In the genomic region with DNA sequence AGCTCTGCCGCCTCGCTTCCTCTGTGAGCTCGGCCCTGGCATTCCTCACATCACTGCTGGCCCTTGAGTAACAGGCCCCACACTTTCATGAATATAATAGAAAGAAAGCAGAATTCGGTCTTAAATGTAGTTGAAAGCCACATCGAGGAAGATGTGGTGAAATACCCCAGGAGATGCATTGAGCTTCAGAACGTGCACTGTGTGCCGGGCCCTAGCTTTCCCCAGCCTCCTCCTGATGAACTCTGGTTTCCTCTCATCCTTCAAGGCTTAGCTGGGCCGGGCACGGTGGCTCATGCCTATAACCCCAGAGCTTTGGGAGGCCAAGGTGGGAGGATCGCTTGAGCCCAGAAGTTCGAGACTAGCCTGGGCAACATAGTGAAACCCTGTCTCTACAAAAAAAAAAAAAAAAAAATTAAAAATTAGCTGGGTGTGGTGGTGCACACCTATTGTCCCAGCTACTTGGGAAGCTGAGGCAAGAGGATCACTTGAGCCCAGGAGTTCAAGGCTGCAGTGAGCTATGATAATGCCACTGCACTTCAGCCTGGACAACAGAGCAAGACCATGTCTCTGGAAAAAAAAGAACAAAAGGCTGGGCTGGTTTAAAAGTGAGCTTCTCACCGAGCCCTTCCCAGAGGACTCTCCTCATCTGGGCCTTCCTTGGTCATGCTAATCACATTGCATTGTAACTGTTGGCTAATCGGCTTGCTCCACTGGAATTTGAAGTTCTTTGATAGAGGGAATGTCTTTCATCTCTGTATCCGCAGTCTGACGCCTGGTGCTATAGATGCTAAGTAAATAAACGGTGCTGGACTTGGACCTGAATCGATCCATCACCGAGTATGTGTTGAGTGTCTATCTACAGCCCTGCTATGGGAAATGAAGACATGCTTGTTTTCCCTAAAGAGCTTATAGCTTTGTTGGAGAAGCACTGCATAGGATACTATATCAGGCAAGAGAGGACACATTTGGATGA, we compare ENCODE assay signal across 1 cellular context.
A peak's percentile ranks its signal among the peaks of the same experiment; 100 is the strongest.
TF ChIP-seq lines count a peak whose summit lies in the region.

No MANE protein-coding gene starts in this region.

TF ChIP-seq in HepG2, 621 proteins besides CTCF, POLR2A, EP300 and RAD21 (continued from another document and continues in another):
- TF ChIP-seq, protein P1, sequence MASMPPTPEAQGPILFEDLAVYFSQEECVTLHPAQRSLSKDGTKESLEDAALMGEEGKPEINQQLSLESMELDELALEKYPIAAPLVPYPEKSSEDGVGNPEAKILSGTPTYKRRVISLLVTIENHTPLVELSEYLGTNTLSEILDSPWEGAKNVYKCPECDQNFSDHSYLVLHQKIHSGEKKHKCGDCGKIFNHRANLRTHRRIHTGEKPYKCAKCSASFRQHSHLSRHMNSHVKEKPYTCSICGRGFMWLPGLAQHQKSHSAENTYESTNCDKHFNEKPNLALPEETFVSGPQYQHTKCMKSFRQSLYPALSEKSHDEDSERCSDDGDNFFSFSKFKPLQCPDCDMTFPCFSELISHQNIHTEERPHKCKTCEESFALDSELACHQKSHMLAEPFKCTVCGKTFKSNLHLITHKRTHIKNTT (CRISPR knock-in tag; IDR thresholded peaks at IDR 0.05), result no peak
- TF ChIP-seq ZSCAN25 (CRISPR knock-in tag; IDR thresholded peaks at IDR 0.05), result peak; percentile 93
- TF ChIP-seq, protein P2, sequence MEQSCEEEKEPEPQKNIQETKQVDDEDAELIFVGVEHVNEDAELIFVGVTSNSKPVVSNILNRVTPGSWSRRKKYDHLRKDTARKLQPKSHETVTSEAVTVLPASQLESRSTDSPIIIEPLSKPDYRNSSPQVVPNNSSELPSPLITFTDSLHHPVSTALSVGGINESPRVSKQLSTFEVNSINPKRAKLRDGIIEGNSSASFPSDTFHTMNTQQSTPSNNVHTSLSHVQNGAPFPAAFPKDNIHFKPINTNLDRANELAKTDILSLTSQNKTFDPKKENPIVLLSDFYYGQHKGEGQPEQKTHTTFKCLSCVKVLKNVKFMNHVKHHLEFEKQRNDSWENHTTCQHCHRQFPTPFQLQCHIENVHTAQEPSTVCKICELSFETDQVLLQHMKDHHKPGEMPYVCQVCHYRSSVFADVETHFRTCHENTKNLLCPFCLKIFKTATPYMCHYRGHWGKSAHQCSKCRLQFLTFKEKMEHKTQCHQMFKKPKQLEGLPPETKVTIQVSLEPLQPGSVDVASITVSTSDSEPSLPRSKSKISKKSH (CRISPR knock-in tag; IDR thresholded peaks at IDR 0.05; ENCODE audit: borderline replicate concordance), result no peak
- no peak for TF ChIP-seq PCBP2 (optimal IDR thresholded peaks at IDR 0.05; ENCODE audit: low read depth, low read length, poor library complexity, severe bottlenecking)
- peak; percentile 96 for TF ChIP-seq ZNF703 (CRISPR knock-in tag; IDR thresholded peaks at IDR 0.05; ENCODE audit: borderline replicate concordance)
- TF ChIP-seq HMG20A (CRISPR knock-in tag; IDR thresholded peaks at IDR 0.05; ENCODE audit: borderline replicate concordance), result peak; percentile 100
- TF ChIP-seq, protein P3, sequence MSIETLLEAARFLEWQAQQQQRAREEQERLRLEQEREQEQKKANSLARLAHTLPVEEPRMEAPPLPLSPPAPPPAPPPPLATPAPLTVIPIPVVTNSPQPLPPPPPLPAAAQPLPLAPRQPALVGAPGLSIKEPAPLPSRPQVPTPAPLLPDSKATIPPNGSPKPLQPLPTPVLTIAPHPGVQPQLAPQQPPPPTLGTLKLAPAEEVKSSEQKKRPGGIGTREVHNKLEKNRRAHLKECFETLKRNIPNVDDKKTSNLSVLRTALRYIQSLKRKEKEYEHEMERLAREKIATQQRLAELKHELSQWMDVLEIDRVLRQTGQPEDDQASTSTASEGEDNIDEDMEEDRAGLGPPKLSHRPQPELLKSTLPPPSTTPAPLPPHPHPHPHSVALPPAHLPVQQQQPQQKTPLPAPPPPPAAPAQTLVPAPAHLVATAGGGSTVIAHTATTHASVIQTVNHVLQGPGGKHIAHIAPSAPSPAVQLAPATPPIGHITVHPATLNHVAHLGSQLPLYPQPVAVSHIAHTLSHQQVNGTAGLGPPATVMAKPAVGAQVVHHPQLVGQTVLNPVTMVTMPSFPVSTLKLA (IDR thresholded peaks at IDR 0.05), result peak; percentile 26; the same call in 1 of the 2 replicates
- peak; percentile 98 for TF ChIP-seq MEIS1 (CRISPR knock-in tag; IDR thresholded peaks at IDR 0.05; ENCODE audit: borderline replicate concordance)
- TF ChIP-seq, protein P4, sequence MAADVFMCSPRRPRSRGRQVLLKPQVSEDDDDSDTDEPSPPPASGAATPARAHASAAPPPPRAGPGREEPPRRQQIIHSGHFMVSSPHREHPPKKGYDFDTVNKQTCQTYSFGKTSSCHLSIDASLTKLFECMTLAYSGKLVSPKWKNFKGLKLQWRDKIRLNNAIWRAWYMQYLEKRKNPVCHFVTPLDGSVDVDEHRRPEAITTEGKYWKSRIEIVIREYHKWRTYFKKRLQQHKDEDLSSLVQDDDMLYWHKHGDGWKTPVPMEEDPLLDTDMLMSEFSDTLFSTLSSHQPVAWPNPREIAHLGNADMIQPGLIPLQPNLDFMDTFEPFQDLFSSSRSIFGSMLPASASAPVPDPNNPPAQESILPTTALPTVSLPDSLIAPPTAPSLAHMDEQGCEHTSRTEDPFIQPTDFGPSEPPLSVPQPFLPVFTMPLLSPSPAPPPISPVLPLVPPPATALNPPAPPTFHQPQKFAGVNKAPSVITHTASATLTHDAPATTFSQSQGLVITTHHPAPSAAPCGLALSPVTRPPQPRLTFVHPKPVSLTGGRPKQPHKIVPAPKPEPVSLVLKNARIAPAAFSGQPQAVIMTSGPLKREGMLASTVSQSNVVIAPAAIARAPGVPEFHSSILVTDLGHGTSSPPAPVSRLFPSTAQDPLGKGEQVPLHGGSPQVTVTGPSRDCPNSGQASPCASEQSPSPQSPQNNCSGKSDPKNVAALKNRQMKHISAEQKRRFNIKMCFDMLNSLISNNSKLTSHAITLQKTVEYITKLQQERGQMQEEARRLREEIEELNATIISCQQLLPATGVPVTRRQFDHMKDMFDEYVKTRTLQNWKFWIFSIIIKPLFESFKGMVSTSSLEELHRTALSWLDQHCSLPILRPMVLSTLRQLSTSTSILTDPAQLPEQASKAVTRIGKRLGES (CRISPR knock-in tag; IDR thresholded peaks at IDR 0.05; ENCODE audit: borderline replicate concordance), result 0 out of 2 replicates have a peak, but pooled peaks have one; percentile 52
- peak; percentile 99 for TF ChIP-seq IRF2 (CRISPR knock-in tag; IDR thresholded peaks at IDR 0.05)
- peak in 1 of 2 experiments; percentile 100; a peak in 2 of 4 replicates for TF ChIP-seq KLF16 (CRISPR knock-in tag; IDR thresholded peaks at IDR 0.05)
- no peak for TF ChIP-seq MLLT10 (CRISPR knock-in tag; IDR thresholded peaks at IDR 0.05)
- peak; percentile 96 for TF ChIP-seq ZNF580 (CRISPR knock-in tag; IDR thresholded peaks at IDR 0.05; ENCODE audit: borderline replicate concordance, low read depth)
- peak; percentile 99 for TF ChIP-seq ZSCAN9 (CRISPR knock-in tag; IDR thresholded peaks at IDR 0.05; ENCODE audit: borderline replicate concordance)
- TF ChIP-seq SYNCRIP (IDR thresholded peaks at IDR 0.05; ENCODE audit: insufficient read depth, low read depth, low read length), result no peak
- peak; percentile 97 for TF ChIP-seq SOX13 (IDR thresholded peaks at IDR 0.05)
- peak; percentile 0 to 100; a peak in 2 of 4 replicates for TF ChIP-seq SOX13 (CRISPR knock-in tag; conservative IDR thresholded peaks at IDR 0.05 in 1 of 2, IDR thresholded peaks at IDR 0.05 in 1 of 2)
- peak; percentile 58; the same call in 1 of the 2 replicates for TF ChIP-seq ZNF552 (CRISPR knock-in tag; IDR thresholded peaks at IDR 0.05; ENCODE audit: borderline replicate concordance)
- TF ChIP-seq, protein P5, sequence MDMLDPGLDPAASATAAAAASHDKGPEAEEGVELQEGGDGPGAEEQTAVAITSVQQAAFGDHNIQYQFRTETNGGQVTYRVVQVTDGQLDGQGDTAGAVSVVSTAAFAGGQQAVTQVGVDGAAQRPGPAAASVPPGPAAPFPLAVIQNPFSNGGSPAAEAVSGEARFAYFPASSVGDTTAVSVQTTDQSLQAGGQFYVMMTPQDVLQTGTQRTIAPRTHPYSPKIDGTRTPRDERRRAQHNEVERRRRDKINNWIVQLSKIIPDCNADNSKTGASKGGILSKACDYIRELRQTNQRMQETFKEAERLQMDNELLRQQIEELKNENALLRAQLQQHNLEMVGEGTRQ (IDR thresholded peaks at IDR 0.05; ENCODE audit: low read depth, low read length), result no peak
- TF ChIP-seq, protein P5 (CRISPR knock-in tag; IDR thresholded peaks at IDR 0.05; ENCODE audit: borderline replicate concordance), result no peak
- TF ChIP-seq ZNF629 (CRISPR knock-in tag; conservative IDR thresholded peaks at IDR 0.05), result peak; percentile 81
- TF ChIP-seq MAX (IDR thresholded peaks at IDR 0.05), result peak; percentile 88
- TF ChIP-seq PTBP1 (IDR thresholded peaks at IDR 0.05; ENCODE audit: low read depth, low read length, poor library complexity, severe bottlenecking), result no peak
- TF ChIP-seq SETDB1 (CRISPR knock-in tag; IDR thresholded peaks at IDR 0.05; ENCODE audit: borderline replicate concordance), result no peak
- TF ChIP-seq NFRKB (IDR thresholded peaks at IDR 0.05), result no peak
- TF ChIP-seq SIX1 (CRISPR knock-in tag; IDR thresholded peaks at IDR 0.05; ENCODE audit: borderline replicate concordance), result peak; percentile 97
- no peak for TF ChIP-seq ZNF432 (CRISPR knock-in tag; IDR thresholded peaks at IDR 0.05; ENCODE audit: borderline replicate concordance)
- peak; percentile 84; the same call in 1 of the 2 replicates for TF ChIP-seq ZFP36L1 (CRISPR knock-in tag; IDR thresholded peaks at IDR 0.05)
- TF ChIP-seq ZNF746 (CRISPR knock-in tag; IDR thresholded peaks at IDR 0.05), result peak; percentile 94
- TF ChIP-seq SNAPC2 (CRISPR knock-in tag; IDR thresholded peaks at IDR 0.05), result peak; percentile 91
- peak; percentile 83; the same call in 1 of the 2 replicates for TF ChIP-seq RELA (CRISPR knock-in tag; IDR thresholded peaks at IDR 0.05)
- peak; percentile 90 for TF ChIP-seq ZNF639 (CRISPR knock-in tag; conservative IDR thresholded peaks at IDR 0.05)
- peak; percentile 96 for TF ChIP-seq ZNF414 (CRISPR knock-in tag; IDR thresholded peaks at IDR 0.05)
- peak; percentile 99 for TF ChIP-seq CREM (IDR thresholded peaks at IDR 0.05)
- TF ChIP-seq CREM (CRISPR knock-in tag; IDR thresholded peaks at IDR 0.05), result no peak
- TF ChIP-seq KLF15 (CRISPR knock-in tag; IDR thresholded peaks at IDR 0.05; ENCODE audit: borderline replicate concordance), result peak; percentile 41; the same call in 1 of the 2 replicates
- TF ChIP-seq, protein P6, sequence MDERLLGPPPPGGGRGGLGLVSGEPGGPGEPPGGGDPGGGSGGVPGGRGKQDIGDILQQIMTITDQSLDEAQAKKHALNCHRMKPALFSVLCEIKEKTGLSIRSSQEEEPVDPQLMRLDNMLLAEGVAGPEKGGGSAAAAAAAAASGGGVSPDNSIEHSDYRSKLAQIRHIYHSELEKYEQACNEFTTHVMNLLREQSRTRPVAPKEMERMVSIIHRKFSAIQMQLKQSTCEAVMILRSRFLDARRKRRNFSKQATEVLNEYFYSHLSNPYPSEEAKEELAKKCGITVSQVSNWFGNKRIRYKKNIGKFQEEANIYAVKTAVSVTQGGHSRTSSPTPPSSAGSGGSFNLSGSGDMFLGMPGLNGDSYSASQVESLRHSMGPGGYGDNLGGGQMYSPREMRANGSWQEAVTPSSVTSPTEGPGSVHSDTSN (CRISPR knock-in tag; IDR thresholded peaks at IDR 0.05), result peak; percentile 60
- TF ChIP-seq ZNF431 (CRISPR knock-in tag; IDR thresholded peaks at IDR 0.05; ENCODE audit: borderline replicate concordance, low read depth), result peak; percentile 82; the same call in 1 of the 2 replicates
- no peak for TF ChIP-seq AGO2 (optimal IDR thresholded peaks at IDR 0.05; ENCODE audit: low read depth, low read length)
- no peak for TF ChIP-seq ZSCAN30 (CRISPR knock-in tag; IDR thresholded peaks at IDR 0.05)
- TF ChIP-seq, protein P7, sequence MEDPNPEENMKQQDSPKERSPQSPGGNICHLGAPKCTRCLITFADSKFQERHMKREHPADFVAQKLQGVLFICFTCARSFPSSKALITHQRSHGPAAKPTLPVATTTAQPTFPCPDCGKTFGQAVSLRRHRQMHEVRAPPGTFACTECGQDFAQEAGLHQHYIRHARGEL (CRISPR knock-in tag; IDR thresholded peaks at IDR 0.05), result no peak
- TF ChIP-seq DRAP1 (CRISPR knock-in tag; IDR thresholded peaks at IDR 0.05), result peak; percentile 81
- TF ChIP-seq PHF8 (CRISPR knock-in tag; IDR thresholded peaks at IDR 0.05), result peak; percentile 58
- peak; percentile 69; the same call in 1 of the 2 replicates for TF ChIP-seq ARID2 (CRISPR knock-in tag; IDR thresholded peaks at IDR 0.05; ENCODE audit: borderline replicate concordance)
- TF ChIP-seq ASH2L (IDR thresholded peaks at IDR 0.05; ENCODE audit: insufficient read length, low read depth, low read length), result peak; percentile 99
- TF ChIP-seq SATB2 (CRISPR knock-in tag; IDR thresholded peaks at IDR 0.05), result peak; percentile 68; the same call in 1 of the 2 replicates
- TF ChIP-seq NFIC (IDR thresholded peaks at IDR 0.05; ENCODE audit: low read length), result peak; percentile 99
- peak; percentile 50; the same call in 1 of the 2 replicates for TF ChIP-seq ZC3H4 (CRISPR knock-in tag; IDR thresholded peaks at IDR 0.05; ENCODE audit: borderline replicate concordance)
